ENCODE assay signal across 16 cellular contexts in the genomic region with DNA sequence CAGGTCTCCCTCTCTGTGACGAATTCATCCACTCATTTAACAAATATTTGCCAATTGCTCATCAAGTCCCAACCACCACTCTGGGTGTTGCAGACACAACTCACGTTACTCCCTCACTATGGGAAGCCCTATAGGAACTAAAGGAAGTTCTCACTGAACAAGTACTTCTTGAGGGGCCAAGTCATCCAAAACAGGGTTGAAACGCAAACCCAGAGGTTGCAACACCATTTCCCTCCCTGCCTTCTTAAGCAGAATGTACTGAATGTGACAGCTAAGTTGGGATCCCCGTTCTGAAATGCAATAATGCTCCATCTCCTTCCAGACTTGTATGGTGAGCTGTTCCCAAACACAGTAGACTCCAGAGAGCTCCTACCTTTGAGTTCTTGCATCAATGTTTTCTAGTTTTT. TPM values are rescaled to one million over a fixed set of nuclear protein-coding genes. Genes with fewer than 3 reads are reported as not detected.
DNase-seq lines count a peak whose midpoint lies in the region; ATAC-seq, FAIRE-seq and TF ChIP-seq lines count a peak whose summit lies in the region.
"Had no signal": no experiment of that assay in that cellular context is flagged by ENCODE, and none has a peak within 500 bp of the region (broad histone marks: within the 10 kb centered on the region; RNA-seq: fewer than 3 reads in every experiment).

No MANE protein-coding gene starts in this region.

- ATAC-seq in A549 (peak; percentile 65 to 79; a peak in 5 of 6 replicates), HG02938 (IDR thresholded peaks at IDR 0.05; ENCODE audit: unreplicated experiment) (no peak)
- ATAC-seq: activated CD8-positive, alpha-beta T cell treated with anti-CD3 and anti-CD28 coated beads for 36 hours had no signal

- CTCF ChIA-PET in A549 (lab: Yijun Ruan, JAX) = interaction anchor here (0.7 to 1.6 kb wide), 6 partner anchors 11 to 115 kb away, joined by 3 read pairs; no protein-coding TSS in a partner anchor

- H3K27ac ChIP-seq in A549 (peak overlapping the region in 1 of 2 experiments; percentile 4; a peak in 2 of 6 replicates), vagina (no peak overlapping the region)
- H3K27ac ChIP-seq: BLaER1 treated with 17β-estradiol and CSF1 and Interleukin-3, amounts not matched to agents 10 nM and 100 nM had no signal

- intact Hi-C loops in vagina (cut with DNase I) = no loop called here

- TF ChIP-seq EP300 in A549 (IDR thresholded peaks at IDR 0.05) = no peak

- H3K36me3 ChIP-seq in vagina = no peaks in the 10 kb centered on the region
- H3K36me3 ChIP-seq: BLaER1 treated with 17β-estradiol and CSF1 and Interleukin-3, amounts not matched to agents 10 nM and 100 nM had no signal

- peak overlapping the region; percentile 51 for H3K4me2 ChIP-seq in A549
- H3K4me2 ChIP-seq: BLaER1 treated with 17β-estradiol and CSF1 and Interleukin-3, amounts not matched to agents 10 nM and 100 nM had no signal

- 26% methylated on average over 4 of the region's 4 CpGs for WGBS in A549 (ENCODE audit: missing lambda C conversion rate)

- peak; percentile 23 to 52 for DNase-seq in A549 (ENCODE audit: low read depth in 1 of 2, low spot score in 1 of 2)
- peak; percentile 86 for DNase-seq in HCEC 1CT
- peak; percentile 45 for DNase-seq in RPMI7951 (ENCODE audit: low read depth)
- peak; percentile 6 to 9 for DNase-seq in foreskin fibroblast
- no peak for DNase-seq in pons (ENCODE audit: low spot score)
- DNase-seq in COLO829 (ENCODE audit: low spot score) = no peak
- no peak for DNase-seq in vagina (ENCODE audit: extremely low spot score in 2 of 2)
- DNase-seq: activated CD8-positive, alpha-beta T cell treated with anti-CD3 and anti-CD28 coated beads for 36 hours; activated naive CD4-positive, alpha-beta T cell treated with anti-CD3 and anti-CD28 coated beads, Interleukin-2, amount 50 U/mL, for 16 hours; cortex of kidney; NCI-H1694 treated with DMSO at 0.1 percent for 48 hours; stimulated activated CD4-positive, alpha-beta T cell treated with anti-CD3 and anti-CD28 coated beads, Interleukin-15, amount 100 ng/mL, for 24 hours; T-helper 9 cell had no signal

- POLR2A ChIA-PET in A549 (lab: Yijun Ruan, JAX) = interaction anchor here (0.6 kb wide), 1 partner anchor 43 kb away, joined by 3 read pairs; no protein-coding TSS in a partner anchor

- no peaks in the 10 kb centered on the region for H3K9me3 ChIP-seq in A549
- no peaks in the 10 kb centered on the region for H3K9me3 ChIP-seq in vagina

- no peak for FAIRE-seq in A549 (lab: Jason Lieb, UNC)
- FAIRE-seq: urothelium cell line had no signal

- TF ChIP-seq CTCF in A549 (IDR thresholded peaks at IDR 0.05) (no peak), foreskin fibroblast (IDR thresholded peaks at IDR 0.05; ENCODE audit: low read depth, low read length) (no peak), vagina (IDR thresholded peaks at IDR 0.05) (no peak)

- TF ChIP-seq POLR2A in A549 (IDR thresholded peaks at IDR 0.05; ENCODE audit: low read length) (no peak), vagina (IDR thresholded peaks at IDR 0.05) (no peak)

- H3K4me3 ChIP-seq in A549 (no peak overlapping the region), foreskin fibroblast (ENCODE audit: low read depth in 1 of 2, low read length in 2 of 2) (no peak overlapping the region), vagina (no peak overlapping the region)
- H3K4me3 ChIP-seq: BLaER1 treated with 17β-estradiol and CSF1 and Interleukin-3, amounts not matched to agents 10 nM and 100 nM had no signal

- H3K4me1 ChIP-seq in A549 = peaks cover 26% of the 10 kb centered on the region; the same call in 2 of the 3 replicates
- H3K4me1 ChIP-seq in vagina = no peaks in the 10 kb centered on the region
- H3K4me1 ChIP-seq: BLaER1 treated with 17β-estradiol and CSF1 and Interleukin-3, amounts not matched to agents 10 nM and 100 nM had no signal

- no peaks in the 10 kb centered on the region for H3K27me3 ChIP-seq in vagina
- H3K27me3 ChIP-seq: BLaER1 treated with 17β-estradiol and CSF1 and Interleukin-3, amounts not matched to agents 10 nM and 100 nM had no signal

- TF ChIP-seq RAD21 in A549 (conservative IDR thresholded peaks at IDR 0.05 in 1 of 2, IDR thresholded peaks at IDR 0.05 in 1 of 2) = no peak

TF ChIP-seq in A549, 52 proteins besides CTCF, POLR2A, EP300 and RAD21:
- TF ChIP-seq, protein P1, sequence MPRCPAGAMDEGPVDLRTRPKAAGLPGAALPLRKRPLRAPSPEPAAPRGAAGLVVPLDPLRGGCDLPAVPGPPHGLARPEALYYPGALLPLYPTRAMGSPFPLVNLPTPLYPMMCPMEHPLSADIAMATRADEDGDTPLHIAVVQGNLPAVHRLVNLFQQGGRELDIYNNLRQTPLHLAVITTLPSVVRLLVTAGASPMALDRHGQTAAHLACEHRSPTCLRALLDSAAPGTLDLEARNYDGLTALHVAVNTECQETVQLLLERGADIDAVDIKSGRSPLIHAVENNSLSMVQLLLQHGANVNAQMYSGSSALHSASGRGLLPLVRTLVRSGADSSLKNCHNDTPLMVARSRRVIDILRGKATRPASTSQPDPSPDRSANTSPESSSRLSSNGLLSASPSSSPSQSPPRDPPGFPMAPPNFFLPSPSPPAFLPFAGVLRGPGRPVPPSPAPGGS (IDR thresholded peaks at IDR 0.05) = no peak
- TF ChIP-seq CEBPB (IDR thresholded peaks at IDR 0.05) (peak in 1 of 2 experiments; percentile 48; a peak in 1 of 4 replicates), FOSL2 (IDR thresholded peaks at IDR 0.05) (no peak), FOSL2 (CRISPR knock-in tag; IDR thresholded peaks at IDR 0.05) (peak; percentile 53)
- TF ChIP-seq, protein P2, sequence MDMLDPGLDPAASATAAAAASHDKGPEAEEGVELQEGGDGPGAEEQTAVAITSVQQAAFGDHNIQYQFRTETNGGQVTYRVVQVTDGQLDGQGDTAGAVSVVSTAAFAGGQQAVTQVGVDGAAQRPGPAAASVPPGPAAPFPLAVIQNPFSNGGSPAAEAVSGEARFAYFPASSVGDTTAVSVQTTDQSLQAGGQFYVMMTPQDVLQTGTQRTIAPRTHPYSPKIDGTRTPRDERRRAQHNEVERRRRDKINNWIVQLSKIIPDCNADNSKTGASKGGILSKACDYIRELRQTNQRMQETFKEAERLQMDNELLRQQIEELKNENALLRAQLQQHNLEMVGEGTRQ (IDR thresholded peaks at IDR 0.05) = no peak

RNA-seq across cellular contexts. Expression of gene EPB41L4B, which starts 34.3 kb away (rescaled TPM):
- polyA plus RNA-seq in A549 (2011; rRNA removed) (18.6 and 22.0 TPM in 2 replicates), A549 (2017; fragmentation: RNase III; extraction: RNeasy Plus Mini Kit Qiagen cat#74134 plus additional on column Dnase treatment) (7.9 to 8.0 TPM (median 7.9 TPM) in 3 replicates)
- 4.2 and 5.0 TPM in 2 replicates for polyA plus RNA-seq in A549 (2012; cell fraction: cytosol; rRNA removed)
- 2.2 and 3.2 TPM in 2 replicates for polyA plus RNA-seq in A549 (2012; cell fraction: nucleus; rRNA removed)
- 14.0 and 14.7 TPM in 2 replicates for polyA minus RNA-seq in A549 (2011; rRNA and poly(A)+ RNA removed)
- under 0.01 TPM in 1 of 2 replicates, not detected in the other for total RNA-seq in RPMI7951 (2014; rRNA removed; shearing (Covaris generic))
- total RNA-seq in vagina = 4.7 TPM

Comparison
In these comparisons a context has a peak if more than half of its experiments do, and no peak if none do; other contexts are left out.
1. DNase-seq: peak in A549 (2 of 2), HCEC 1CT (single experiment), RPMI7951 (single experiment) and foreskin fibroblast (2 of 2); none in pons (single experiment), COLO829 (single experiment) and vagina (0 of 2).